In the genomic region with DNA sequence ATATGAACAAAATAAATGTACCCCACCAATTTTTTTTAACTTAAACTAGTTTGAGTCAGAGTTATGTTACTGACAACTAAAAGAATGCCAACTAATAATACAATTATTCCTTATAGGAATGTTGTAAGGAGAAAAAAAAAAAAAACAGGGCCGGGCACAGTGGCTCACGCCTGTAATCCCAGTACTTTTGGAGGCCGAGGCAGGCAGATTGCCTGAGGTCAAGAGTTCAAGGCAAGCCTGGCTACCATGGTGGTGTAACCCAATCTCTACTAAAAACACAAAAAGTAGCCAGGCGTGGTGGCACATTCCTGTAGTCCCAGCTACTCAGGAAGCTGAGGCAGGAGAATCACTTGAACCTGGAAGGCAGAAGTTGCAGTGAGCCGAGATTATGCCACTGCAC, we compare ENCODE assay signal across 10 cellular contexts. TPM values are rescaled to one million over a fixed set of nuclear protein-coding genes. Genes with fewer than 3 reads are reported as not detected.
DNase-seq lines count a peak whose midpoint lies in the region; ATAC-seq and TF ChIP-seq lines count a peak whose summit lies in the region.
"Not testable (repeated sequence)": the region's sequence is repeated elsewhere in the genome, so short reads cannot be mapped to it uniquely, and the experiment has no call there.
"Had no signal": no experiment of that assay in that cellular context is flagged by ENCODE, and none has a peak within 500 bp of the region (broad histone marks: within the 10 kb centered on the region; RNA-seq: fewer than 3 reads in every experiment).

No MANE protein-coding gene starts in this region.

- not testable (repeated sequence) for H3K79me2 ChIP-seq in GM23248 (ENCODE audit: insufficient read depth); osteoblast (ENCODE audit: insufficient read depth, low read length)

- DNase-seq in DMS 273 (lab: John Stamatoyannopoulos, UW; ENCODE audit: unreplicated experiment) (peak; percentile 49), GM23248 (peak; percentile 45), M059J (ENCODE audit: low read depth) (peak; percentile 87)
- not testable (repeated sequence) for DNase-seq in caudate nucleus (lab: John Stamatoyannopoulos, UW); left ventricle myocardium inferior; osteoblast (ENCODE audit: insufficient read length, low spot score, missing footprints)

- not testable (repeated sequence) for H3K9me2 ChIP-seq in GM23248 (ENCODE audit: insufficient read depth)

- intact Hi-C loops in left ventricle myocardium inferior (cut with micrococcal nuclease), result not testable (repeated sequence)

- H4K20me1 ChIP-seq in GM23248 (ENCODE audit: insufficient read depth); osteoblast (ENCODE audit: insufficient read depth, low read length): not testable (repeated sequence)

- H3K27me3 ChIP-seq in GM23248 (replicated peaks; ENCODE audit: insufficient read depth); left ventricle myocardium inferior (ENCODE audit: low read depth); osteoblast (ENCODE audit: insufficient read depth, low read length): not testable (repeated sequence)

- H3K27ac ChIP-seq in GM23248 (peak overlapping the region; percentile 16; the same call in 1 of the 2 replicates), caudate nucleus (ENCODE audit: low read depth, low read length) (peak overlapping the region; percentile 42), left ventricle myocardium inferior (replicated peaks) (peak overlapping the region; percentile 85), osteoblast (ENCODE audit: low read depth, low read length) (peak overlapping the region; percentile 30)

- WGBS in GM23248 (ENCODE audit: low coverage in 1 of 2, low lambda C conversion rate in 2 of 2, missing lambda C conversion rate in 2 of 2), 2 experiments, result 34 to 49% methylated on average over 5 of the region's 5 CpGs

- in situ Hi-C loops in GM23248 (cut with MboI), result not testable (repeated sequence)

- not testable (repeated sequence) for H3K36me3 ChIP-seq in GM23248 (ENCODE audit: low read depth); left ventricle myocardium inferior; osteoblast (ENCODE audit: insufficient read depth, low read length)

- peak; percentile 45 for ATAC-seq in SK-N-SH treated with all-trans-retinoic acid at 6 μM for 48 hours

- H2AFZ ChIP-seq in GM23248, result peak overlapping the region; percentile 41; the same call in 1 of the 2 replicates
- not testable (repeated sequence) for H2AFZ ChIP-seq in osteoblast (ENCODE audit: low read length)

- not testable (repeated sequence) for H3K9ac ChIP-seq in GM23248

- H3K4me2 ChIP-seq in GM23248 (ENCODE audit: unreplicated experiment), result peak overlapping the region; percentile 51
- not testable (repeated sequence) for H3K4me2 ChIP-seq in osteoblast (ENCODE audit: insufficient read depth, low read length)

- TF ChIP-seq CTCF in left ventricle myocardium inferior (IDR thresholded peaks at IDR 0.05; ENCODE audit: borderline replicate concordance); osteoblast (IDR thresholded peaks at IDR 0.05; ENCODE audit: extremely low read depth, low read depth, low read length): not testable (repeated sequence)

- H3F3A ChIP-seq in GM23248 (ENCODE audit: insufficient read depth), result not testable (repeated sequence)

- not testable (repeated sequence) for H3K9me3 ChIP-seq in GM23248 (ENCODE audit: low read depth); left ventricle myocardium inferior (replicated peaks); osteoblast (ENCODE audit: low read depth, low read length)

- H3K4me3 ChIP-seq in GM23248; left ventricle myocardium inferior; osteoblast (ENCODE audit: insufficient read depth, low read length): not testable (repeated sequence)

- H3K4me1 ChIP-seq in GM23248 (ENCODE audit: insufficient read depth) (peaks cover 14% of the 10 kb centered on the region), left ventricle myocardium inferior (peaks cover 88% of the 10 kb centered on the region), osteoblast (ENCODE audit: insufficient read depth, low read length) (peaks cover 22% of the 10 kb centered on the region)

TF ChIP-seq in SK-N-SH treated with all-trans-retinoic acid at 6 μM for 48 hours, 23 proteins besides CTCF, POLR2A, EP300 and RAD21:
- TF ChIP-seq OSR1 (CRISPR knock-in tag; IDR thresholded peaks at IDR 0.05), result 0 out of 2 replicates have a peak, but pooled peaks have one; percentile 51

RNA-seq across cellular contexts. Expression of a gene that starts 6.6 kb away (rescaled TPM):
- total RNA-seq in GM23248 (2014; rRNA removed; shearing (Covaris generic)), result 33.8 and 43.1 TPM in 2 replicates
- 20.1 and 23.5 TPM in 2 replicates for polyA plus RNA-seq in GM23248 (2016; fragmentation: Nextera tagmentation; extraction: Ambion mirVana)
- 43.5 and 70.6 TPM in 2 replicates for total RNA-seq in M059J (2014; rRNA removed; shearing (Covaris generic))
- total RNA-seq in left ventricle myocardium inferior, result 207 TPM
- 143 and 149 TPM in 2 replicates for total RNA-seq in osteoblast
- total RNA-seq: Caco-2; CD8-positive, alpha-beta memory T cell; HT-29 had no signal
- polyA plus RNA-seq: CD8-positive, alpha-beta memory T cell had no signal

Comparison
In these comparisons a context has a peak if more than half of its experiments do, and no peak if none do; other contexts are left out.
1. H3K27ac ChIP-seq: peak in every context shown above with its lines; median percentile 85 in left ventricle myocardium inferior; 42 in caudate nucleus; 30 in osteoblast; 16 in GM23248.